In the genomic region with DNA sequence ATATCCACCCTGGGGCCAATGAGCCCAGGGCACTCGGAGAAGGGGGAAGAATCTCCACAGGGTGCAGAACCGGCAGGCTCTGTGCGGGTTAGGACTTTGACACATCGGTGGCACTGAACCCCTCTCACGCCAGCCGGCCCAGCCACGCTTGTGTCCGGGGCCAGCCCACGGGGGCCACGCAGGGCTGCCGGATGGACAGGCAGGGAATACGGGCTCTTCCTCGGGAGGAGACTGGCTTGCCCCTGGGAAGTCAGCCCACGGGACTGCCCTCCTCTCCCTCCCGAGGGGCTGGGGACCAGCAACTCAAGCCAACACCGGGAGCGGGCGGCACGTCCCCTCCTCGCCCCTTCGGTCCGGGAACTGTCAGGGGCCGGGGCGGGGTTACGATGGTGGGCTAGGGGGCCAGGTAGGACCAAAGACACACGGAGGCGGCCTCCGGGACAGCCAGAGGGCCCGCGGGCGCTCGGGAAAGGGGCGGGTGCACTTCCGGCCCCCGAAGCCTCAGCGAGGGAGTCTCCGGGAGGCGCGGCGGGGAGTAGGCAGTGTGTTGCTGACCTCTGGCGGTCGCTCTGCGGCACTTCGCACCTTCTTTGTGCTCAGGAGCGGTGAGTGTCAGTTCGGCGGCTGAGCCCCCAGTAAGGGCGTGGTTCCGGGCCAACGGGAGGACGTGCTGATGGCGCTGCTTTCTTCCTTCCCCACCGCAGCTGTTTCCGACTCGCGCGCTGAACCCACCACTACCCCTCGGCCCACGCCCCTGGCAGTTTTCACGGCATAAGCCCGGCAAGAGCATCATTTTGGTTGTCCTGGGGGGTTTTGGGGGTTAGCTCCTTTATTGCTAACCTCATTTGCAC, we compare ENCODE assay signal across 7 cellular contexts. TPM values are rescaled to one million over a fixed set of nuclear protein-coding genes. Genes with fewer than 3 reads are reported as not detected.
DNase-seq lines count a peak whose midpoint lies in the region; ATAC-seq and TF ChIP-seq lines count a peak whose summit lies in the region.

No MANE protein-coding gene starts in this region.

- H3K4me3 ChIP-seq in astrocyte of the spinal cord (ENCODE audit: low read depth, low read length) (peak overlapping the region; percentile 55), iPS DF 6.9 (ENCODE audit: low read length) (peak overlapping the region; percentile 36; the same call in 1 of the 2 replicates), sigmoid colon (peak overlapping the region; percentile 63 to 75 (median 68))

- H3K27ac ChIP-seq in iPS DF 6.9 (ENCODE audit: low read length) (no peak overlapping the region), sigmoid colon (peak overlapping the region; percentile 67 to 80 (median 79))

- H3K27me3 ChIP-seq in iPS DF 6.9 (ENCODE audit: control insufficient read depth, insufficient read depth, low read length) (no peaks in the 10 kb centered on the region), sigmoid colon (no peaks in the 10 kb centered on the region)

- no peaks in the 10 kb centered on the region for H3K36me3 ChIP-seq in iPS DF 6.9 (ENCODE audit: control insufficient read depth, insufficient read depth, low read length)
- H3K36me3 ChIP-seq in sigmoid colon = no peaks in the 10 kb centered on the region

- DNase-seq in NCI-H1436 treated with DMSO at 0.1 percent for 48 hours (lab: John Stamatoyannopoulos, UW) = peak; percentile 3
- peak; percentile 75 for DNase-seq in T-helper 9 cell
- DNase-seq in astrocyte of the spinal cord (ENCODE audit: low read depth, low spot score) = peak; percentile 70
- peak; percentile 70 for DNase-seq in iPS DF 6.9 (ENCODE audit: low read depth, low spot score)
- DNase-seq in sigmoid colon = peak; percentile 93

- ATAC-seq in GM18499 (IDR thresholded peaks at IDR 0.05; ENCODE audit: insufficient read depth, unreplicated experiment) (peak; percentile 92), HG02852 (IDR thresholded peaks at IDR 0.05; ENCODE audit: unreplicated experiment) (peak; percentile 99)

- TF ChIP-seq POLR2A in sigmoid colon (IDR thresholded peaks at IDR 0.05) = no peak

- intact Hi-C loops in sigmoid colon (cut with DNase I) = loop anchor here (1.0 to 2.0 kb wide), 4 partner anchors 42 to 100 kb away; partner anchors contain the start of gene HIGD1A

- TF ChIP-seq CTCF in astrocyte of the spinal cord (IDR thresholded peaks at IDR 0.05; ENCODE audit: low read depth, low read length) (peak; percentile 84), sigmoid colon (IDR thresholded peaks at IDR 0.05) (peak; percentile 78 to 90 (median 86))

- no peaks in the 10 kb centered on the region; the same call in 1 of the 2 replicates for H3K4me1 ChIP-seq in iPS DF 6.9 (ENCODE audit: control insufficient read depth, insufficient read depth, low read length)
- peaks cover 0 to 13% (median 8%) of the 10 kb centered on the region in 4 donors for H3K4me1 ChIP-seq in sigmoid colon

- TF ChIP-seq EP300 in sigmoid colon (IDR thresholded peaks at IDR 0.05) = no peak

- WGBS in iPS DF 6.9 (ENCODE audit: insufficient coverage, insufficient read length) = no CpG with 5 or more reads among the region's 61 CpGs
- WGBS in sigmoid colon, 2 donors = 2 to 4% methylated on average over 61 of the region's 61 CpGs

- in situ Hi-C loops in astrocyte of the spinal cord (cut with HindIII; ENCODE audit: low sequenced_read_pairs) = no loop called here

- H3K9me3 ChIP-seq in iPS DF 6.9 (ENCODE audit: control insufficient read depth, insufficient read depth, low read length) = no peaks in the 10 kb centered on the region
- H3K9me3 ChIP-seq in sigmoid colon = no peaks in the 10 kb centered on the region

RNA-seq across cellular contexts. Expression of gene CYP8B1, which starts 5.1 kb away (rescaled TPM):
- total RNA-seq in sigmoid colon = not detected
- under 1 TPM in 1 of 3 donors, not detected in 2; under 0.01 TPM for polyA plus RNA-seq in sigmoid colon

RNA-seq across cellular contexts. Expression of gene ZNF662, which starts 25.1 kb away (rescaled TPM):
- total RNA-seq in sigmoid colon = 10 to 100 TPM in 1 of 4 donors, 1 to 10 TPM in 3; 7.4 to 18.6 (median 9.0) TPM
- polyA plus RNA-seq in sigmoid colon = 1 to 10 TPM in 2 of 3 donors, under 1 TPM in 1; 0.46 to 2.4 (median 2.1) TPM

Comparison
In these comparisons a context has a peak if more than half of its experiments do, and no peak if none do; other contexts are left out.
1. DNase-seq: peak in every context shown above with its lines; median percentile 93 in sigmoid colon; 75 in T-helper 9 cell; 70 in astrocyte of the spinal cord; 70 in iPS DF 6.9; 3 in NCI-H1436 treated with DMSO at 0.1 percent for 48 hours.